In the genomic region with DNA sequence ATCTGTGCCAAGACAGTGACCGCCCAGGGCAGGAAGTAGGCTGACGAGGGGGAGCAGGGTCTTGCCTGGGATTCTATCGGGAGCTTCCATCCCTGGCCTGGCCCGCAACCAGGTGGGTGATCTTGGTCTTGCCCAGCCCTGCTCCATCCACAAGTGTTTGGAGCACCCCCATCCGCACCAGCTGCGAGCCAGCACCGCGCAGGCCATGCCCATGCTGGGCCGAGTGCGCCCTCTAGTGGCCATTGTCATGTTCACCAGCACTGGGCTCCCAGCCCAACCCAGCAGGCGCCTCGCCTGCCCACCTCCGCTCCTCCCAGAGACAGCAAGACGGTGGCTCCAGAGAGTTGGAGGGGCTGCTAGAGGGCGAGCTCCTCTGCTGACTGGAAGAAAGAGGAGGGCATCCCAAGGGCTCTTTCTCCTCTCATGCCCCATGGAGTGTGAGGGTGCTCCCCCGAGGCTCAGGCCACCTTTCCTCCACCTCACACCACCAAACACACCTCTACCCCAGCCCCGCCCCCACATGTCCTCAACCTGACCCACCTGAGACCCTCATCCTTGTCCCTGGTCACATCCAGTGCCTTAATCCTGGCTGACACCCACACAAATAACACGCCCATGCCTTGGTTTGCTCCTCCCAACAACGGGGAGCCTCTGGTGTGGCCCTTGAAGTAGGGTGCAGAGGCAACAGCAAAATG, we compare ENCODE assay signal across 1 cellular context.
TF ChIP-seq lines count a peak whose summit lies in the region.

No MANE protein-coding gene starts in this region.

TF ChIP-seq in endothelial cell of umbilical vein, 7 proteins besides CTCF, POLR2A, EP300 and RAD21 (continued from another document):
- TF ChIP-seq EZH2 (IDR thresholded peaks at IDR 0.05; ENCODE audit: borderline replicate concordance, low read depth, low read length, severe bottlenecking) (no peak), JUN (IDR thresholded peaks at IDR 0.05; ENCODE audit: borderline replicate concordance, insufficient read depth, insufficient read length, low read depth) (no peak), MYC (IDR thresholded peaks at IDR 0.05; ENCODE audit: low read depth, low read length) (no peak)
